8 cellular contexts compared by ENCODE assay signal in the genomic region with DNA sequence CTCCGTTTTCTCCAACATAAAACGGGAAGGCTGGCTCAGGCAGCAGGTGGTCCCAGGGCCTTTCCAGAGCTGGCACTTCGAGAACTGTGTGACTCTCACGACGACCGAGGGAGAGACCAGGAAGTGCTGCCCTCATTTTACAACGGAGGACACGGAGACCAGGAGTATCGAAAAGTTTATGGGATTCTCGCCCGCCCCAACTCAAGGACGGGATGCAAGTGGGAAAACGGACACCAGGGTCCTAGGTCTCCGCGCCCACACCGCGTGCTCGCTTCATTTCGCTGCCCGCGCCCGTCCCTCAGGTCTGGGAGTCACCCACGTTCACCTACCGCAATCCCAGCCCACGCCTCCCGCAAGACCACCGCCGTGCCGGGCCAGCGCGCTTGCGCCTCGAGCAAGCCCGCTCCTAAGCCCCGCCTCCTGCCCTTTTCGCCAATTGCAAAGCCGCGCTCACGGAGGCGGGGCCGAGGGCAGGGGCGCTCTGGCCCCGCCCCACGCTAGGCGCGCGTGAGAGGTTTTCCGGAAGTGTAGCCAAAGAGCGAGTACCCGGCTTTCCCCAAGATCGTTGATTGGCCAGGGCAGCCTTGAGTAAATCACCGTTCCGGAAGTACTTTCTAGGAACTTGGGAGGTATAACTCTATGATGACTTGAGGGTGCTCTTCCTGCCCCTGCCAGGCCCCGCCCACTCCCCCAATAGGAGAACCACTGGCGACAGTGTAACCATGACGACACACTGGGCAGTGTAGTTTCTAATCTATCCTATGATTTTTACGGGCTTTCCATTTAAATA. TPM values are rescaled to one million over a fixed set of nuclear protein-coding genes. Genes with fewer than 3 reads are reported as not detected.
A peak's percentile ranks its signal among the peaks of the same experiment; 100 is the strongest.
DNase-seq lines count a peak whose midpoint lies in the region; ATAC-seq and TF ChIP-seq lines count a peak whose summit lies in the region.

Gene PARS2 (minus strand): TSS at position 392 of the 790 bp plus-strand sequence. CDS start 5,362 bp downstream, outside the sequence.

- peak within 1 kb of the TSS; percentile 87 for H3K4me3 ChIP-seq in left ventricle myocardium inferior

- no peaks in the 10 kb centered on the region for H3K9me3 ChIP-seq in left ventricle myocardium inferior (replicated peaks)

- peak within 1 kb of the TSS; percentile 79 for H3K27ac ChIP-seq in left ventricle myocardium inferior (replicated peaks)

- H3K36me3 ChIP-seq in left ventricle myocardium inferior, result no peaks in the 10 kb centered on the region

- peak; percentile 99 for DNase-seq in NCI-H146 treated with DMSO at 0.1 percent for 48 hours (lab: John Stamatoyannopoulos, UW; ENCODE audit: unreplicated experiment)
- DNase-seq in T-helper 1 cell, result peak; percentile 94 to 99 (median 95)
- DNase-seq in amygdala (lab: John Stamatoyannopoulos, UW), result peak; percentile 48 to 99 (median 93)
- DNase-seq in left ventricle myocardium inferior, result peak; percentile 95
- peak; percentile 98 for DNase-seq in posterior vena cava (ENCODE audit: low spot score)
- DNase-seq in ureter (ENCODE audit: low spot score), result peak; percentile 96

- intact Hi-C loops in left ventricle myocardium inferior (cut with micrococcal nuclease), result no loop called here
- intact Hi-C loops in posterior vena cava (cut with DNase I), result no loop called here

- no peak for TF ChIP-seq CTCF in left ventricle myocardium inferior (IDR thresholded peaks at IDR 0.05; ENCODE audit: borderline replicate concordance)

- TF ChIP-seq POLR2A in GM15510 (IDR thresholded peaks at IDR 0.05; ENCODE audit: borderline replicate concordance, extremely low read depth, insufficient read length), result peak; percentile 86

- no peaks in the 10 kb centered on the region for H3K27me3 ChIP-seq in left ventricle myocardium inferior (ENCODE audit: low read depth)

- peak; percentile 94 for ATAC-seq in HG02884 (IDR thresholded peaks at IDR 0.05; ENCODE audit: unreplicated experiment)

- peaks cover 18% of the 10 kb centered on the region for H3K4me1 ChIP-seq in left ventricle myocardium inferior

RNA-seq across cellular contexts. Expression of gene PARS2, which starts in this region (rescaled TPM):
- total RNA-seq in left ventricle myocardium inferior, result 5.1 TPM
- 1 to 10 TPM; 2.3 to 2.8 TPM for total RNA-seq in posterior vena cava
- 6.2 TPM for total RNA-seq in ureter

Comparison
In these comparisons a context has a peak if more than half of its experiments do, and no peak if none do; other contexts are left out.
1. Peak in every context shown above with its lines: DNase-seq, ATAC-seq, H3K4me3 ChIP-seq and H3K27ac ChIP-seq.